9 cellular contexts compared by ENCODE assay signal in the genomic region with DNA sequence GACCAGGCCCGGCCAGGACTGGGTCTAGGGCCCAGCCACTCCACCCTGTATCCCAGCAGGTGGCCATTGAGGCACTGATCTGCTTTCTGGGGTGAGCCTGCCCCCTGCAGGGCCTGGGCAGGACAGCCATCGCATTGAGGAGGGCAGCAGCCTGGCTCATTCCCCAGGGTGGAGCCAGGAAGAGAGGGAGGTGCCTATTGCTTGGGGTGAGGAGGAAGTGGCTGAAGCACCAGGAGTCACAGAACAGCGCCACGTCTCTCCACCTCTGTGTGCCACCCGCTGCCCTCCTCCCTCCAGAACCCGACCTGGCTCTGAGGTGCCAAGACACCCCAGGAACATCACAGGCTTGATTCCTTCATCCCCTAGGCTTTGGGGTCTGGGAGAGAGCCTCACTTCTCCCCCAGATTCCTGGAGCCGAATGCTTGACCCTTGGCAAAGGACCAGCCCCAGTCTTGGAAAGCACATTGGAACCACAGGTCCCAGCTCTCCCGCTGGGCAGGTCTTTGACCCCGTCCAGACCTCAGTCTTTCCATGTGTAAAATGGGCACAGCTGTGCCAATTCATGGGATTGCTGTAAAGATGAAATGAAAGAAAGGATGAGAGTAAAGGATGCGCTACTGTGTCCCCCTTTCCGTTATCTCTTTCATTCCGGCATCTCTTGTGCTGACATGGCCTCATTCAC. TPM values are rescaled to one million over a fixed set of nuclear protein-coding genes. Genes with fewer than 3 reads are reported as not detected.
DNase-seq lines count a peak whose midpoint lies in the region; ATAC-seq and TF ChIP-seq lines count a peak whose summit lies in the region.
"Had no signal": no experiment of that assay in that cellular context is flagged by ENCODE, and none has a peak within 500 bp of the region (broad histone marks: within the 10 kb centered on the region; RNA-seq: fewer than 3 reads in every experiment).

No MANE protein-coding gene starts in this region.

- H3K27me3 ChIP-seq in parathyroid adenoma (ENCODE audit: control insufficient read depth, insufficient read depth, low read length): no peaks in the 10 kb centered on the region

- no peak overlapping the region for H3K4me3 ChIP-seq in fibroblast of villous mesenchyme (ENCODE audit: low read depth, low read length)
- H3K4me3 ChIP-seq in parathyroid adenoma (ENCODE audit: low read depth, low read length): no peak overlapping the region
- H3K4me3 ChIP-seq: skin epidermis had no signal

- no peaks in the 10 kb centered on the region for H3K36me3 ChIP-seq in parathyroid adenoma (ENCODE audit: control insufficient read depth, insufficient read depth, low read length)

- H3K79me2 ChIP-seq in parathyroid adenoma: no peaks in the 10 kb centered on the region

- H3K4me2 ChIP-seq in parathyroid adenoma (ENCODE audit: low read length): no peak overlapping the region

- peak; percentile 51 for ATAC-seq in HG03571 (IDR thresholded peaks at IDR 0.05; ENCODE audit: unreplicated experiment)

- H3K9me3 ChIP-seq in parathyroid adenoma (ENCODE audit: control insufficient read depth, low read length): no peaks in the 10 kb centered on the region

- H3K4me1 ChIP-seq in parathyroid adenoma: no peaks in the 10 kb centered on the region

- TF ChIP-seq CTCF in fibroblast of villous mesenchyme (IDR thresholded peaks at IDR 0.05; ENCODE audit: insufficient read depth, low read depth, low read length): peak; percentile 89
- TF ChIP-seq CTCF in parathyroid adenoma (IDR thresholded peaks at IDR 0.05): peak; percentile 33

- H2AFZ ChIP-seq in parathyroid adenoma: peak overlapping the region; percentile 58

- DNase-seq in NK-92 treated with Interleukin-12 subunit alpha and Interleukin-12 subunit beta, amount 100 ng/mL, for 24 hours (lab: John Stamatoyannopoulos, UW): peak; percentile 27
- DNase-seq in NK-92 (lab: John Stamatoyannopoulos, UW; ENCODE audit: unreplicated experiment) (no peak), RKO (ENCODE audit: low spot score) (peak; percentile 85), fibroblast of villous mesenchyme (ENCODE audit: low read depth) (peak; percentile 87), NCI-H524 treated with DMSO at 0.1 percent for 48 hours (lab: John Stamatoyannopoulos, UW) (no peak)
- peak; percentile 86 to 87 for DNase-seq in activated T-cell treated with anti-CD3 and anti-CD28 coated beads, Interleukin-2, amount 50 U/mL, for 48 hours

- no peak overlapping the region for H3K27ac ChIP-seq in parathyroid adenoma

- H3K9ac ChIP-seq in parathyroid adenoma: no peak overlapping the region

RNA-seq across cellular contexts. Expression of gene KRT36, which starts 7.2 kb away (rescaled TPM):
- under 0.01 TPM in 2 replicates for total RNA-seq in fibroblast of villous mesenchyme

RNA-seq across cellular contexts. Expression of gene KRT13, which starts 8.5 kb away (rescaled TPM):
- not detected in 2 replicates for total RNA-seq in fibroblast of villous mesenchyme

RNA-seq across cellular contexts. Expression of gene KRT35, which starts 16.0 kb away (rescaled TPM):
- not detected in 2 replicates for total RNA-seq in fibroblast of villous mesenchyme

RNA-seq across cellular contexts. Expression of gene KRT15, which starts 21.7 kb away (rescaled TPM):
- 0.43 and 1.3 TPM in 2 replicates for total RNA-seq in fibroblast of villous mesenchyme

RNA-seq across cellular contexts. Expression of gene KRT32, which starts 29.8 kb away (rescaled TPM):
- total RNA-seq in fibroblast of villous mesenchyme: not detected in 2 replicates

Comparison
In these comparisons a context has a peak if more than half of its experiments do, and no peak if none do; other contexts are left out.
1. DNase-seq: peak in NK-92 treated with Interleukin-12 subunit alpha and Interleukin-12 subunit beta, amount 100 ng/mL, for 24 hours (single experiment), RKO (single experiment), activated T-cell treated with anti-CD3 and anti-CD28 coated beads, Interleukin-2, amount 50 U/mL, for 48 hours (2 of 2) and fibroblast of villous mesenchyme (single experiment); none in NK-92 (single experiment) and NCI-H524 treated with DMSO at 0.1 percent for 48 hours (single experiment).